8 cellular contexts compared by ENCODE assay signal in the genomic region with DNA sequence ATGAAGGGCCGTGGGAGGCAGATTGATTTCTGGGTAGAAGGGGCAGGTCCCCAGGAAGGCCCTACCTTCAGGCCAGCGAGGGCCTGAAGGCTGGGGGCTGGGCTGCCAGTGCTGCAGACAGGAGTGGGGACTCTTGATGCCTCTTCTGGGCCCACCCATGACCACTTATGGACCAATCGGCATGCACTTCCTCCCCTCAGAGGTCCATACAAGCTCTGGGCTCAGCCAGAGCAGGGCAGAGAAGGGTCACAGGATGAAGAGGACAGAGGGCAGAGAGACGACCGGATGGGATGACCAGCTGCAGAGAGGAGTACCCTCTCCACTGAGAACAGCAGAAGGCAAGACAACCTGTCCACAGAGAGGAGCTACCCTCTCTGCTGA.
A peak's percentile ranks its signal among the peaks of the same experiment; 100 is the strongest.
DNase-seq lines count a peak whose midpoint lies in the region; FAIRE-seq and TF ChIP-seq lines count a peak whose summit lies in the region.

No MANE protein-coding gene starts in this region.

- 27 to 29% methylated on average over 5 of the region's 5 CpGs for WGBS in GM23248 (ENCODE audit: low coverage in 1 of 2, low lambda C conversion rate in 2 of 2, missing lambda C conversion rate in 2 of 2), 2 experiments
- 68 to 77% methylated on average over 3 to 5 of the region's 5 CpGs for WGBS in endodermal cell (ENCODE audit: insufficient coverage in 1 of 2, insufficient read length in 1 of 2), 2 experiments

- no peak for FAIRE-seq in GM12892 (lab: Jason Lieb, UNC)

- peak overlapping the region; percentile 40 for H3K4me3 Mint-ChIP-seq in endodermal cell

- H3K9me3 ChIP-seq in GM23248 (ENCODE audit: low read depth), result no peaks in the 10 kb centered on the region
- peaks cover 14% of the 10 kb centered on the region for H3K9me3 ChIP-seq in endodermal cell (ENCODE audit: control insufficient read depth, low read length)

- no peaks in the 10 kb centered on the region for H4K20me1 ChIP-seq in GM23248 (ENCODE audit: insufficient read depth)

- no peak overlapping the region for H3K27ac Mint-ChIP-seq in endodermal cell

- H3K9me3 Mint-ChIP-seq in endodermal cell, result peaks cover 30% of the 10 kb centered on the region

- H3K4me2 ChIP-seq in GM23248 (ENCODE audit: unreplicated experiment), result peak overlapping the region; percentile 91

- H3K9ac ChIP-seq in GM23248, result peak overlapping the region; percentile 66
- no peak overlapping the region for H3K9ac ChIP-seq in endodermal cell (ENCODE audit: extremely low read depth, low read length, poor library complexity, severe bottlenecking)

- H3K27me3 Mint-ChIP-seq in endodermal cell (ENCODE audit: insufficient read depth), result no peaks in the 10 kb centered on the region

- no peaks in the 10 kb centered on the region for H3K79me2 ChIP-seq in GM23248 (ENCODE audit: insufficient read depth)

- TF ChIP-seq POLR2A in GM12892 (IDR thresholded peaks at IDR 0.05; ENCODE audit: low read depth, low read length), result no peak

- TF ChIP-seq CTCF in GM12865 (IDR thresholded peaks at IDR 0.05; ENCODE audit: insufficient read depth, low read depth, low read length, missing control alignments) (no peak), endodermal cell (conservative IDR thresholded peaks at IDR 0.05) (no peak)

- H3K4me1 ChIP-seq in GM23248 (ENCODE audit: insufficient read depth) (no peaks in the 10 kb centered on the region), endodermal cell (ENCODE audit: control insufficient read depth, insufficient read depth, low read length) (no peaks in the 10 kb centered on the region)

- H3K27me3 ChIP-seq in GM23248 (replicated peaks; ENCODE audit: insufficient read depth), result no peaks in the 10 kb centered on the region
- H3K27me3 ChIP-seq in endodermal cell (ENCODE audit: control insufficient read depth, insufficient read depth, low read length, poor library complexity, severe bottlenecking), result no peaks in the 10 kb centered on the region

- H3K36me3 Mint-ChIP-seq in endodermal cell (ENCODE audit: low read depth), result no peaks in the 10 kb centered on the region

- H3K9me2 ChIP-seq in GM23248 (ENCODE audit: insufficient read depth), result no peaks in the 10 kb centered on the region

- H2AFZ ChIP-seq in GM23248, result peak overlapping the region; percentile 95

- H3K4me1 Mint-ChIP-seq in endodermal cell, result peaks cover 1% of the 10 kb centered on the region

- H3F3A ChIP-seq in GM23248 (ENCODE audit: insufficient read depth), result 0 out of 2 replicates have a peak, but pooled peaks cover 3% of the 10 kb centered on the region

- DNase-seq in GM12865 (ENCODE audit: low read depth), result peak; percentile 34
- peak; percentile 12 for DNase-seq in GM23248
- peak; percentile 10 for DNase-seq in NCI-H774 (lab: John Stamatoyannopoulos, UW)
- DNase-seq in endodermal cell, result peak; percentile 79
- DNase-seq in pons (ENCODE audit: low spot score), result peak; percentile 24
- no peak for DNase-seq in NCI-H1436 treated with DMSO at 0.1 percent for 48 hours (lab: John Stamatoyannopoulos, UW)
- DNase-seq in GM12892 (ENCODE audit: insufficient read length), result no peak
- no peak for DNase-seq in NCI-H69 (lab: John Stamatoyannopoulos, UW)

- no peaks in the 10 kb centered on the region for H3K36me3 ChIP-seq in GM23248 (ENCODE audit: low read depth)
- no peaks in the 10 kb centered on the region for H3K36me3 ChIP-seq in endodermal cell (ENCODE audit: control insufficient read depth, insufficient read depth, low read length)

- H3K27ac ChIP-seq in GM23248, result no peak overlapping the region
- H3K27ac ChIP-seq in endodermal cell (ENCODE audit: low read depth, low read length), result no peak overlapping the region

- in situ Hi-C loops in GM23248 (cut with MboI), result no loop called here

- H3K4me3 ChIP-seq in GM12865 (ENCODE audit: low read depth, low read length), result peak overlapping the region; percentile 60
- H3K4me3 ChIP-seq in GM23248, result peak overlapping the region; percentile 74
- H3K4me3 ChIP-seq in endodermal cell (ENCODE audit: low read length), result no peak overlapping the region

Comparison
In these comparisons a context has a peak if more than half of its experiments do, and no peak if none do; other contexts are left out.
1. DNase-seq: peak in GM12865 (single experiment), GM23248 (single experiment), NCI-H774 (single experiment), endodermal cell (single experiment) and pons (single experiment); none in NCI-H1436 treated with DMSO at 0.1 percent for 48 hours (single experiment), GM12892 (single experiment) and NCI-H69 (single experiment).